8 cellular contexts compared by ENCODE assay signal in genomic region chr1:58618303-58618702, GRCh38. TPM values are rescaled to one million over a fixed set of nuclear protein-coding genes. Genes with fewer than 3 reads are reported as not detected.
DNase-seq lines count a peak whose midpoint lies in the region; ATAC-seq and TF ChIP-seq lines count a peak whose summit lies in the region.

No MANE protein-coding gene starts in this region.

- no peak overlapping the region for H3K4me3 ChIP-seq in heart left ventricle
- no peak overlapping the region for H3K4me3 ChIP-seq in transverse colon

- peak in 3 of 4 donors; percentile 80 to 86 (median 81) for ATAC-seq in heart left ventricle
- no peak for ATAC-seq in HG02973 (IDR thresholded peaks at IDR 0.05; ENCODE audit: unreplicated experiment)

- peaks cover 14% of the 10 kb centered on the region for H3K27me3 Mint-ChIP-seq in activated CD4-positive, alpha-beta memory T cell treated with anti-CD3 and anti-CD28 coated beads for 36 hours
- peaks cover 25% of the 10 kb centered on the region for H3K27me3 Mint-ChIP-seq in activated CD4-positive, alpha-beta memory T cell treated with anti-CD3 and anti-CD28 coated beads, Interleukin-2, amount 10 ng/mL, durations not matched to agents 7 days and 5 days
- H3K27me3 Mint-ChIP-seq in osteocyte (ENCODE audit: unreplicated experiment) = peaks cover 7% of the 10 kb centered on the region

- H3K4me1 Mint-ChIP-seq in activated CD4-positive, alpha-beta memory T cell treated with anti-CD3 and anti-CD28 coated beads for 36 hours (ENCODE audit: low read depth) = no peaks in the 10 kb centered on the region
- H3K4me1 Mint-ChIP-seq in activated CD4-positive, alpha-beta memory T cell treated with anti-CD3 and anti-CD28 coated beads, Interleukin-2, amount 10 ng/mL, durations not matched to agents 7 days and 5 days = peaks cover 4% of the 10 kb centered on the region
- H3K4me1 Mint-ChIP-seq in osteocyte (ENCODE audit: unreplicated experiment) = peaks cover 5% of the 10 kb centered on the region

- no peaks in the 10 kb centered on the region for H3K9me3 Mint-ChIP-seq in activated CD4-positive, alpha-beta memory T cell treated with anti-CD3 and anti-CD28 coated beads for 36 hours
- H3K9me3 Mint-ChIP-seq in activated CD4-positive, alpha-beta memory T cell treated with anti-CD3 and anti-CD28 coated beads, Interleukin-2, amount 10 ng/mL, durations not matched to agents 7 days and 5 days = no peaks in the 10 kb centered on the region
- no peaks in the 10 kb centered on the region for H3K9me3 Mint-ChIP-seq in osteocyte (ENCODE audit: unreplicated experiment)

- no peak for TF ChIP-seq EP300 in transverse colon (IDR thresholded peaks at IDR 0.05; ENCODE audit: low read depth)

- no peaks in the 10 kb centered on the region for H3K36me3 ChIP-seq in heart left ventricle
- no peaks in the 10 kb centered on the region for H3K36me3 ChIP-seq in transverse colon

- H3K9me3 ChIP-seq in heart left ventricle (no peaks in the 10 kb centered on the region), transverse colon (no peaks in the 10 kb centered on the region)

- POLR2A ChIA-PET in activated CD4-positive, alpha-beta memory T cell treated with anti-CD3 and anti-CD28 coated beads for 36 hours (lab: Charles Lee) = no interaction called here
- POLR2A ChIA-PET in activated CD4-positive, alpha-beta memory T cell treated with anti-CD3 and anti-CD28 coated beads, Interleukin-2, amount 10 ng/mL, durations not matched to agents 7 days and 5 days (lab: Charles Lee) = no interaction called here

- CTCF ChIA-PET in activated CD4-positive, alpha-beta memory T cell treated with anti-CD3 and anti-CD28 coated beads for 36 hours (lab: Charles Lee) = interaction anchor here (0.6 to 1.0 kb wide), 2 partner anchors 72 to 1141 kb away, joined by 3 read pairs; partner anchors contain the start of gene OMA1
- CTCF ChIA-PET in activated CD4-positive, alpha-beta memory T cell treated with anti-CD3 and anti-CD28 coated beads, Interleukin-2, amount 10 ng/mL, durations not matched to agents 7 days and 5 days (lab: Charles Lee) = no interaction called here

- H3K4me1 ChIP-seq in heart left ventricle = peaks cover 0 to 26% (median 6%) of the 10 kb centered on the region in 12 donors
- H3K4me1 ChIP-seq in transverse colon = peaks cover 0 to 18% (median 13%) of the 10 kb centered on the region in 4 donors

- H3K27me3 ChIP-seq in heart left ventricle (no peaks in the 10 kb centered on the region), transverse colon (no peaks in the 10 kb centered on the region)

- TF ChIP-seq POLR2A in heart left ventricle (IDR thresholded peaks at IDR 0.05) (no peak), transverse colon (IDR thresholded peaks at IDR 0.05) (no peak)

- H3K27ac Mint-ChIP-seq in activated CD4-positive, alpha-beta memory T cell treated with anti-CD3 and anti-CD28 coated beads for 36 hours = no peak overlapping the region
- H3K27ac Mint-ChIP-seq in activated CD4-positive, alpha-beta memory T cell treated with anti-CD3 and anti-CD28 coated beads, Interleukin-2, amount 10 ng/mL, durations not matched to agents 7 days and 5 days = no peak overlapping the region
- no peak overlapping the region for H3K27ac Mint-ChIP-seq in osteocyte (ENCODE audit: unreplicated experiment)

- intact Hi-C loops in activated CD4-positive, alpha-beta memory T cell treated with anti-CD3 and anti-CD28 coated beads for 36 hours (cut with micrococcal nuclease) = no loop called here
- intact Hi-C loops in heart left ventricle (cut with DNase I) (no loop called here), transverse colon (cut with DNase I; ENCODE audit: low total_unique reads) (no loop called here)

- H3K27ac ChIP-seq in heart left ventricle (no peak overlapping the region), transverse colon (no peak overlapping the region)

- no peaks in the 10 kb centered on the region for H3K36me3 Mint-ChIP-seq in activated CD4-positive, alpha-beta memory T cell treated with anti-CD3 and anti-CD28 coated beads for 36 hours
- no peaks in the 10 kb centered on the region for H3K36me3 Mint-ChIP-seq in activated CD4-positive, alpha-beta memory T cell treated with anti-CD3 and anti-CD28 coated beads, Interleukin-2, amount 10 ng/mL, durations not matched to agents 7 days and 5 days (ENCODE audit: low read depth)
- H3K36me3 Mint-ChIP-seq in osteocyte (ENCODE audit: unreplicated experiment) = no peaks in the 10 kb centered on the region

- in situ Hi-C loops in transverse colon (cut with MboI; ENCODE audit: low pct_ligation_motif_present in 1 of 4, low pct_unique_long_range_greater_than_20kb in 1 of 4, low sequenced_read_pairs in 3 of 4) = no loop called here

- WGBS in heart left ventricle, 4 donors = 59 to 69% (median 65%) methylated on average over 2 of the region's 2 CpGs
- 69% methylated on average over 2 of the region's 2 CpGs; no CpG with 5 or more reads in 1 of the 2 donors for WGBS in transverse colon (ENCODE audit: low coverage in 1 of 2), 2 donors

- DNase-seq in activated CD4-positive, alpha-beta memory T cell treated with anti-CD3 and anti-CD28 coated beads for 36 hours = peak; percentile 9
- no peak for DNase-seq in activated CD4-positive, alpha-beta memory T cell treated with anti-CD3 and anti-CD28 coated beads, Interleukin-2, amount 10 ng/mL, durations not matched to agents 7 days and 5 days
- DNase-seq in SW480 (ENCODE audit: low spot score) (peak; percentile 41), heart left ventricle (peak in 1 of 5 donors; percentile 28), transverse colon (peak; percentile 18), NCI-H510A treated with DMSO at 0.1 percent for 48 hours (lab: John Stamatoyannopoulos, UW) (no peak), osteocyte (ENCODE audit: extremely low spot score, unreplicated experiment) (no peak)

- TF ChIP-seq CTCF in heart left ventricle (IDR thresholded peaks at IDR 0.05) (no peak), transverse colon (IDR thresholded peaks at IDR 0.05) (no peak), osteocyte (IDR thresholded peaks at IDR 0.05) (no peak)

- no peak overlapping the region for H3K4me3 Mint-ChIP-seq in activated CD4-positive, alpha-beta memory T cell treated with anti-CD3 and anti-CD28 coated beads for 36 hours
- no peak overlapping the region for H3K4me3 Mint-ChIP-seq in activated CD4-positive, alpha-beta memory T cell treated with anti-CD3 and anti-CD28 coated beads, Interleukin-2, amount 10 ng/mL, durations not matched to agents 7 days and 5 days
- H3K4me3 Mint-ChIP-seq in osteocyte (ENCODE audit: unreplicated experiment) = no peak overlapping the region

RNA-seq across cellular contexts. Expression of gene TACSTD2, which starts 41.3 kb away (rescaled TPM):
- not detected for total RNA-seq in activated CD4-positive, alpha-beta memory T cell treated with anti-CD3 and anti-CD28 coated beads for 36 hours
- total RNA-seq in activated CD4-positive, alpha-beta memory T cell treated with anti-CD3 and anti-CD28 coated beads, Interleukin-2, amount 10 ng/mL, durations not matched to agents 7 days and 5 days = not detected
- total RNA-seq in heart left ventricle (under 1 TPM in 5 of 9 donors, not detected in 4; 0.12 to 0.75 (median 0.29) TPM), transverse colon (under 1 TPM in 2 of 4 donors, not detected in 2; 0.55 to 0.79 TPM), osteocyte (not detected in 2 replicates)
- polyA plus RNA-seq in heart left ventricle = under 1 TPM; 0.11 to 0.15 TPM

Comparison
In these comparisons a context has a peak if more than half of its experiments do, and no peak if none do; other contexts are left out.
1. DNase-seq: peak in activated CD4-positive, alpha-beta memory T cell treated with anti-CD3 and anti-CD28 coated beads for 36 hours (single experiment), SW480 (single experiment) and transverse colon (single experiment); none in activated CD4-positive, alpha-beta memory T cell treated with anti-CD3 and anti-CD28 coated beads, Interleukin-2, amount 10 ng/mL, durations not matched to agents 7 days and 5 days (single experiment), NCI-H510A treated with DMSO at 0.1 percent for 48 hours (single experiment) and osteocyte (single experiment).